Comparison of ENCODE assay signal across 1 cellular context in genomic region chr5:142390303-142390840, GRCh38.
TF ChIP-seq lines count a peak whose summit lies in the region.

No MANE protein-coding gene starts in this region.

TF ChIP-seq in SK-N-SH treated with all-trans-retinoic acid at 6 μM for 48 hours, 23 proteins besides CTCF, POLR2A, EP300 and RAD21 (continued from another document):
- TF ChIP-seq POU6F1 (CRISPR knock-in tag; IDR thresholded peaks at IDR 0.05; ENCODE audit: borderline replicate concordance, low read depth): no peak
- TF ChIP-seq OSR1 (CRISPR knock-in tag; IDR thresholded peaks at IDR 0.05): no peak
TF ChIP-seq in SK-N-SH treated with all-trans-retinoic acid at 6 μM for 48 hours: peak in this region for 0.
